Comparison of ENCODE assay signal across 19 cellular contexts in the genomic region with DNA sequence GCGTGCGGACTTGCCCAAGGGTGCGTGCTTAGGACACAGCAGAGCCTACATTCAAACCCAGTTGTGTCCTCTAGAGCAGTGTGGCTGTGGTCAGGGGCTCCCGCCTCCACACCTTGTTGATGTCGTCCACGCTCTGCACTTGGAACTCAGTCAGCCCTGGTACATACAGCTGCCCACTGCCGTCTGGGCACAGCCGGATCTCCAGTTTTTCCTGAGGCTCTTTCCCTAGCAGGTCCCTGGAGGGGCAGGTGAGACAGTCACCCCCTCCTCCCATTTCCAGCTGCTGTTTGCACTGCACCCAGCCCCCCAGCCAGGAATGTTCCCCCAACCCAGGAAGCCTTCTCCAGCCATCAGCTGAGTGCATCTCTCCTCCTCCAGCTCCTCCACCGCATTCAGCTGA. TPM values are rescaled to one million over a fixed set of nuclear protein-coding genes. Genes with fewer than 3 reads are reported as not detected.
DNase-seq lines count a peak whose midpoint lies in the region; ATAC-seq and TF ChIP-seq lines count a peak whose summit lies in the region.
"Had no signal": no experiment of that assay in that cellular context is flagged by ENCODE, and none has a peak within 500 bp of the region (broad histone marks: within the 10 kb centered on the region; RNA-seq: fewer than 3 reads in every experiment).

No MANE protein-coding gene starts in this region.

- H3K4me3 Mint-ChIP-seq in Caco-2 (ENCODE audit: unreplicated experiment), result no peak overlapping the region
- H3K4me3 Mint-ChIP-seq in neural progenitor cell, result no peak overlapping the region
- no peak overlapping the region for H3K4me3 Mint-ChIP-seq in activated CD4-positive, alpha-beta T cell treated with anti-CD3 and anti-CD28 coated beads, Interleukin-2, amount 10 ng/mL, durations not matched to agents 7 days and 5 days
- H3K4me3 Mint-ChIP-seq: CD8-positive, alpha-beta T cell had no signal

- 90% methylated on average over 3 of the region's 9 CpGs; no CpG with 5 or more reads in 1 of the 2 experiments for whole genome bisulfite sequencing in IMR-90 (ENCODE audit: extremely low coverage in 2 of 2, insufficient read length in 1 of 2), 2 experiments

- no peak overlapping the region for H3K18ac ChIP-seq in IMR-90 (ENCODE audit: low read depth, low read length)

- TF ChIP-seq POLR2A in IMR-90 (IDR thresholded peaks at IDR 0.05; ENCODE audit: low read depth, low read length), result no peak

- no peak overlapping the region for H3K14ac ChIP-seq in IMR-90 (replicated peaks; ENCODE audit: low read depth, low read length)

- H3K79me2 ChIP-seq in neural progenitor cell (ENCODE audit: low read depth), result no peaks in the 10 kb centered on the region

- in situ Hi-C loops in IMR-90 (cut with MboI; ENCODE audit: low sequenced_read_pairs), result no loop called here

- peaks cover 4% of the 10 kb centered on the region for H3K9me1 ChIP-seq in IMR-90 (ENCODE audit: insufficient read depth, low read length)

- H2BK20ac ChIP-seq in IMR-90 (ENCODE audit: low read depth, low read length), result no peak overlapping the region

- H3K9me3 Mint-ChIP-seq in Caco-2 (ENCODE audit: unreplicated experiment), result no peaks in the 10 kb centered on the region
- H3K9me3 Mint-ChIP-seq in neural progenitor cell, result no peaks in the 10 kb centered on the region
- H3K9me3 Mint-ChIP-seq in activated CD4-positive, alpha-beta T cell treated with anti-CD3 and anti-CD28 coated beads, Interleukin-2, amount 10 ng/mL, durations not matched to agents 7 days and 5 days, result no peaks in the 10 kb centered on the region
- H3K9me3 Mint-ChIP-seq: CD8-positive, alpha-beta T cell had no signal

- H3K56ac ChIP-seq in IMR-90 (ENCODE audit: extremely low read depth, insufficient read depth, low read length), result no peak overlapping the region

- no peak overlapping the region for H4K8ac ChIP-seq in IMR-90 (ENCODE audit: low read depth in 2 of 2, low read length in 2 of 2)

- H3K4me1 ChIP-seq in Caco-2 (peaks cover 17% of the 10 kb centered on the region), IMR-90 (ENCODE audit: control insufficient read depth, insufficient read depth, low read length) (peaks cover 8% of the 10 kb centered on the region), neural progenitor cell (peaks cover 2% of the 10 kb centered on the region)
- H3K4me1 ChIP-seq: HAP-1 had no signal

- H4K5ac ChIP-seq in IMR-90 (ENCODE audit: low read depth, low read length), result no peak overlapping the region

- H3K27ac ChIP-seq in IMR-90 (ENCODE audit: insufficient read depth, low read length) (no peak overlapping the region), dorsolateral prefrontal cortex (peak overlapping the region in 33 of 59 donors; percentile 14 to 80 (median 47)), neural progenitor cell (no peak overlapping the region)
- H3K27ac ChIP-seq: BLaER1 treated with 17β-estradiol and CSF1 and Interleukin-3, amounts not matched to agents 10 nM and 100 nM; SJCRH30 had no signal

- H3K4ac ChIP-seq in IMR-90 (ENCODE audit: low read depth, low read length), result no peak overlapping the region

- no peak for TF ChIP-seq RAD21 in IMR-90 (IDR thresholded peaks at IDR 0.05; ENCODE audit: low read length)

- H3K27me3 Mint-ChIP-seq in Caco-2 (ENCODE audit: insufficient read depth, unreplicated experiment), result no peaks in the 10 kb centered on the region
- peaks cover 6% of the 10 kb centered on the region for H3K27me3 Mint-ChIP-seq in neural progenitor cell (ENCODE audit: insufficient read depth, low read depth)
- no peaks in the 10 kb centered on the region for H3K27me3 Mint-ChIP-seq in activated CD4-positive, alpha-beta T cell treated with anti-CD3 and anti-CD28 coated beads, Interleukin-2, amount 10 ng/mL, durations not matched to agents 7 days and 5 days

- H3K27me3 ChIP-seq in Caco-2 (replicated peaks; ENCODE audit: control insufficient read depth, insufficient read depth, low read length), result no peaks in the 10 kb centered on the region
- no peaks in the 10 kb centered on the region for H3K27me3 ChIP-seq in IMR-90 (ENCODE audit: control insufficient read depth, insufficient read depth, low read length)
- H3K27me3 ChIP-seq in dorsolateral prefrontal cortex, result no peaks in the 10 kb centered on the region
- H3K27me3 ChIP-seq in neural progenitor cell, result no peaks in the 10 kb centered on the region
- H3K27me3 ChIP-seq: BLaER1 treated with 17β-estradiol and CSF1 and Interleukin-3, amounts not matched to agents 10 nM and 100 nM; MG63; SJCRH30 had no signal

- H4K91ac ChIP-seq in IMR-90 (ENCODE audit: insufficient read depth, low read depth, low read length), result no peak overlapping the region

- H3K9ac ChIP-seq in IMR-90 (ENCODE audit: low read depth, low read length), result no peak overlapping the region
- H3K9ac ChIP-seq in neural progenitor cell, result no peak overlapping the region
- H3K9ac ChIP-seq: BLaER1 treated with 17β-estradiol and CSF1 and Interleukin-3, amounts not matched to agents 10 nM and 100 nM had no signal

- CTCF ChIA-PET in Caco-2 (lab: Charles Lee), result interaction anchor here (0.5 to 1.7 kb wide), 2 partner anchors 34 to 100 kb away, joined by 4 to 7 read pairs; no protein-coding TSS in a partner anchor
- CTCF ChIA-PET in IMR-90 (lab: Yijun Ruan, JAX), result interaction anchor here (0.9 kb wide), 1 partner anchor 102 kb away, joined by 3 read pairs; no protein-coding TSS in a partner anchor
- CTCF ChIA-PET in activated CD4-positive, alpha-beta T cell treated with anti-CD3 and anti-CD28 coated beads, Interleukin-2, amount 10 ng/mL, durations not matched to agents 7 days and 5 days (lab: Charles Lee), result no interaction called here

- intact Hi-C loops in Caco-2 (cut with micrococcal nuclease; ENCODE audit: unreplicated experiment), result no loop called here
- intact Hi-C loops in IMR-90 (cut with micrococcal nuclease), result no loop called here
- intact Hi-C loops in dorsolateral prefrontal cortex (cut with DNase I), result no loop called here

- H2BK5ac ChIP-seq in IMR-90 (ENCODE audit: low read depth, low read length, poor library complexity, severe bottlenecking), result no peak overlapping the region

- no TSS peak for BruUV-seq in Caco-2 (replicated peaks; lab: Mats Ljungman, UMichigan)
- no TSS peak for BruUV-seq in IMR-90 (replicated peaks; lab: Mats Ljungman, UMichigan)

- H3K36me3 ChIP-seq in Caco-2 (ENCODE audit: control insufficient read depth, insufficient read depth, low read length), result peaks cover 3% of the 10 kb centered on the region
- H3K36me3 ChIP-seq in IMR-90 (ENCODE audit: control insufficient read depth, insufficient read depth, low read length), result peaks cover 59% of the 10 kb centered on the region
- H3K36me3 ChIP-seq in neural progenitor cell, result no peaks in the 10 kb centered on the region
- H3K36me3 ChIP-seq: SJCRH30 had no signal

- H3K9me3 ChIP-seq in Caco-2, result no peaks in the 10 kb centered on the region
- H3K9me3 ChIP-seq in IMR-90 (ENCODE audit: control insufficient read depth, insufficient read depth, low read length), result no peaks in the 10 kb centered on the region
- no peaks in the 10 kb centered on the region for H3K9me3 ChIP-seq in neural progenitor cell (ENCODE audit: low read depth)
- H3K9me3 ChIP-seq: HAP-1, MG63, SJCRH30 had no signal

- H2BK120ac ChIP-seq in IMR-90 (ENCODE audit: low read depth, low read length), result no peak overlapping the region

- peaks cover 3% of the 10 kb centered on the region; the same call in 1 of the 2 replicates for H4K20me1 ChIP-seq in IMR-90 (ENCODE audit: insufficient read depth, low read length)
- H4K20me1 ChIP-seq in neural progenitor cell (ENCODE audit: low read depth), result no peaks in the 10 kb centered on the region

- H3K4me2 ChIP-seq in IMR-90 (ENCODE audit: low read depth, low read length) (no peak overlapping the region), neural progenitor cell (no peak overlapping the region)
- H3K4me2 ChIP-seq: BLaER1 treated with 17β-estradiol and CSF1 and Interleukin-3, amounts not matched to agents 10 nM and 100 nM had no signal

- peaks cover 74% of the 10 kb centered on the region for H3K36me3 Mint-ChIP-seq in Caco-2 (ENCODE audit: insufficient read depth, unreplicated experiment)
- peaks cover 3% of the 10 kb centered on the region for H3K36me3 Mint-ChIP-seq in neural progenitor cell
- no peaks in the 10 kb centered on the region for H3K36me3 Mint-ChIP-seq in activated CD4-positive, alpha-beta T cell treated with anti-CD3 and anti-CD28 coated beads, Interleukin-2, amount 10 ng/mL, durations not matched to agents 7 days and 5 days (ENCODE audit: low read depth)

- H3K27ac Mint-ChIP-seq in Caco-2 (ENCODE audit: unreplicated experiment) (peak overlapping the region; percentile 39), neural progenitor cell (peak overlapping the region; percentile 60)
- H3K27ac Mint-ChIP-seq in activated CD4-positive, alpha-beta T cell treated with anti-CD3 and anti-CD28 coated beads, Interleukin-2, amount 10 ng/mL, durations not matched to agents 7 days and 5 days, result no peak overlapping the region
- H3K27ac Mint-ChIP-seq: CD8-positive, alpha-beta T cell had no signal

- H3K4me1 Mint-ChIP-seq in Caco-2 (ENCODE audit: low read depth, unreplicated experiment), result peaks cover 14% of the 10 kb centered on the region
- H3K4me1 Mint-ChIP-seq in neural progenitor cell, result peaks cover 7% of the 10 kb centered on the region
- no peaks in the 10 kb centered on the region for H3K4me1 Mint-ChIP-seq in activated CD4-positive, alpha-beta T cell treated with anti-CD3 and anti-CD28 coated beads, Interleukin-2, amount 10 ng/mL, durations not matched to agents 7 days and 5 days

- no peak overlapping the region for H2AK5ac ChIP-seq in IMR-90 (ENCODE audit: low read depth, low read length)

- TF ChIP-seq CTCF in Caco-2 (IDR thresholded peaks at IDR 0.05; ENCODE audit: insufficient read depth in 1 of 2, low read depth in 1 of 2, low read length in 1 of 2, severe bottlenecking in 1 of 2, unreplicated experiment in 1 of 2), result no peak
- TF ChIP-seq CTCF in IMR-90 (conservative IDR thresholded peaks at IDR 0.05; ENCODE audit: low read depth, low read length), result no peak
- TF ChIP-seq CTCF in dorsolateral prefrontal cortex (IDR thresholded peaks at IDR 0.05 in 54 of 56, conservative IDR thresholded peaks at IDR 0.05 in 2 of 56; ENCODE audit: low read depth in 1 of 56, partially characterized antibody in 56 of 56), result no peak
- no peak for TF ChIP-seq CTCF in neural progenitor cell (IDR thresholded peaks at IDR 0.05)

- peak overlapping the region; percentile 63 for H2AK9ac ChIP-seq in IMR-90 (replicated peaks; ENCODE audit: low read depth, low read length, poor library complexity)

- ATAC-seq in IMR-90 (ENCODE audit: low read depth), result no peak
- ATAC-seq: CD8-positive, alpha-beta T cell; PC-3 had no signal

- H2AFZ ChIP-seq in IMR-90 (replicated peaks; ENCODE audit: low read length, poor library complexity), result no peak overlapping the region
- no peak overlapping the region for H2AFZ ChIP-seq in neural progenitor cell (replicated peaks)

- H3K79me1 ChIP-seq in IMR-90 (ENCODE audit: low read depth in 1 of 2, low read length in 2 of 2), result peaks cover 5 to 20% of the 10 kb centered on the region in 2 experiments; a peak in 2 of 4 replicates

- dilution Hi-C loops in IMR-90 (cut with HindIII; ENCODE audit: low sequenced_read_pairs, unreplicated experiment), result no loop called here

- POLR2A ChIA-PET in Caco-2 (lab: Charles Lee), result no interaction called here
- POLR2A ChIA-PET in IMR-90 (lab: Charles Lee; ENCODE audit: unreplicated experiment), result no interaction called here
- POLR2A ChIA-PET in activated CD4-positive, alpha-beta T cell treated with anti-CD3 and anti-CD28 coated beads, Interleukin-2, amount 10 ng/mL, durations not matched to agents 7 days and 5 days (lab: Charles Lee), result no interaction called here

- H3K23ac ChIP-seq in IMR-90 (ENCODE audit: low read depth, low read length), result no peak overlapping the region

- H2BK15ac ChIP-seq in IMR-90 (ENCODE audit: low read depth, low read length), result no peak overlapping the region

- DNase-seq in Caco-2, result no peak
- DNase-seq in IMR-90, result no peak
- DNase-seq in dorsolateral prefrontal cortex, result no peak
- DNase-seq in neural progenitor cell (ENCODE audit: low spot score), result no peak
- DNase-seq in SHP77 treated with DMSO at 0.1 percent for 48 hours (lab: John Stamatoyannopoulos, UW), result no peak
- DNase-seq in activated CD4-positive, alpha-beta T cell treated with anti-CD3 and anti-CD28 coated beads, Interleukin-2, amount 10 ng/mL, durations not matched to agents 7 days and 5 days, result no peak
- no peak for DNase-seq in UCSD-AML1 (lab: John Stamatoyannopoulos, UW; ENCODE audit: unreplicated experiment)
- DNase-seq: CD8-positive, alpha-beta T cell; GF-D8; Kasumi-1; MG63; NCI-H1105; NCI-H2081 treated with DMSO at 0.1 percent for 48 hours; NCI-H748 treated with DMSO at 0.1 percent for 48 hours; PC-3; RPMI8226; SJCRH30 had no signal

- no peaks in the 10 kb centered on the region for H3F3A ChIP-seq in neural progenitor cell (ENCODE audit: low read depth)

- H3K4me3 ChIP-seq in Caco-2 (ENCODE audit: low read depth, low read length), result no peak overlapping the region
- no peak overlapping the region for H3K4me3 ChIP-seq in IMR-90 (ENCODE audit: insufficient read depth, low read depth, low read length)
- no peak overlapping the region for H3K4me3 ChIP-seq in dorsolateral prefrontal cortex
- H3K4me3 ChIP-seq in neural progenitor cell, result no peak overlapping the region
- H3K4me3 ChIP-seq: BLaER1 treated with 17β-estradiol and CSF1 and Interleukin-3, amounts not matched to agents 10 nM and 100 nM; HAP-1; MG63; SJCRH30 had no signal

RNA-seq across cellular contexts. Expression of a gene that starts 25.7 kb away (rescaled TPM):
- total RNA-seq in Caco-2 (2022), result 31.8 and 32.4 TPM in 2 replicates
- 10.9 and 14.2 TPM in 2 replicates for total RNA-seq in IMR-90 (2012; rRNA removed)
- 23.5 and 27.6 TPM in 2 replicates for polyA plus RNA-seq in IMR-90 (2012; rRNA removed)
- polyA plus RNA-seq in IMR-90 (2012; cell fraction: cytosol; rRNA removed), result 15.9 and 23.1 TPM in 2 replicates
- polyA plus RNA-seq in IMR-90 (2012; cell fraction: nucleus; rRNA removed; ENCODE audit: low replicate concordance), result 67.2 and 166 TPM in 2 replicates
- 10 to 100 TPM; 30.7 to 87.4 (median 61.2) TPM for total RNA-seq in dorsolateral prefrontal cortex
- 33.5 and 48.2 TPM in 2 replicates for total RNA-seq in neural progenitor cell (ENCODE audit: low replicate concordance)
- total RNA-seq in activated CD4-positive, alpha-beta T cell treated with anti-CD3 and anti-CD28 coated beads, Interleukin-2, amount 10 ng/mL, durations not matched to agents 7 days and 5 days, result 10 to 100 TPM; 23.1 to 31.7 TPM

RNA-seq across cellular contexts. Expression of a gene that starts 41.0 kb away (rescaled TPM):
- total RNA-seq in Caco-2 (2022) (103 and 108 TPM in 2 replicates), IMR-90 (2012; rRNA removed) (38.3 and 48.6 TPM in 2 replicates), dorsolateral prefrontal cortex (10 to 100 TPM; 29.4 to 72.9 (median 48.3) TPM), neural progenitor cell (ENCODE audit: low replicate concordance) (0.28 and 1.6 TPM in 2 replicates)
- polyA plus RNA-seq in IMR-90 (2012; rRNA removed), result 62.5 and 66.6 TPM in 2 replicates
- polyA plus RNA-seq in IMR-90 (2012; cell fraction: cytosol; rRNA removed), result 43.3 and 62.3 TPM in 2 replicates
- 123 and 327 TPM in 2 replicates for polyA plus RNA-seq in IMR-90 (2012; cell fraction: nucleus; rRNA removed; ENCODE audit: low replicate concordance)
- not detected for total RNA-seq in activated CD4-positive, alpha-beta T cell treated with anti-CD3 and anti-CD28 coated beads, Interleukin-2, amount 10 ng/mL, durations not matched to agents 7 days and 5 days

Comparison
In these comparisons a context has a peak if more than half of its experiments do, and no peak if none do; other contexts are left out.
1. H3K27ac ChIP-seq: peak in dorsolateral prefrontal cortex (33 of 59); none in IMR-90 (single experiment) and neural progenitor cell (single experiment).
2. RNA of a gene that starts 41.0 kb away (total RNA-seq): 103 to 108 TPM in Caco-2, 38.3 to 48.6 TPM in IMR-90 and 29.4 to 72.9 TPM in dorsolateral prefrontal cortex; 0.28 to 1.6 TPM in neural progenitor cell and not detected in activated CD4-positive, alpha-beta T cell treated with anti-CD3 and anti-CD28 coated beads, Interleukin-2, amount 10 ng/mL, durations not matched to agents 7 days and 5 days; every median in the first group is over 10 times any median in the second.